3 cellular contexts compared by ENCODE assay signal in the genomic region with DNA sequence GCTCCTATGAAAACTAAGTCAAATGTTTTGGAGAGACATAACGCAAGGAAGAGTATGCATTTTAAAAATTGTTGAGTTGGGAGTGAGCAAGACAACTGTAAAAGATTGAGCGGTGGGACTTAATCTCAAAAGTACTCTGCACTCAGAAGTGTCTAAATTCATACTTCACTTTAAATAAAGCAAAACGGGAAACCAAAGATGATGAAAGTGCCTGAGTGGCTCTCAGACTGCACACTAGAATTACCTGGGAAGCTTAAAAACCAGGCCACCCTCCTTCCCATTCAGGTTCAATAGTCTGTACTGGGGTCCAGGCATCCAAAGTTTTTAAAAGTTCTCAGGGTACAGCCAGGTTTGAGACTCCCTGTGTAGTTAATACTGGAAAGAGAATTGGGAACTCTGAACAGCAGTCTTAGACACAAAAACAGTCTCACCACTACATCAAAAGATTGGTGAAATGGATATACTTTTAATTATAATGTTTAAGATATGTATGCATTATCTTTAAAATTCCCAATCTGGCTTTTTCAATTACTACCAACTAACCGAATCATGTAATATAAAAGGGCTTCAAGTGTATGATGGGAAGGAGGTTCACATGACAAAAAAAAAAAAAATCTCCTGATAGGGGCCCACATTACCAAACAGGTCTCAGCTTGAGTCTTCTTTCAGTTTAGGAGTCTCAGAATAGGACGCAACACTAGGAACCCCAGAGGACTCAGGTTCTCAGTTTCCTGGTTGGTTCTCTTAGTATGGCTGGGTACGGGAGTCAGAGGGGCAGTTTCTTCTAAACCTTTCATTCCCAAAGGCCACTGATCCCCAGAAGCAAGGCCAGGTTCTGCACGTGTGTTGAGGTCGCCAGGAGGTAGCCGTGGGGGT.
TF ChIP-seq lines count a peak whose summit lies in the region.

No MANE protein-coding gene starts in this region.

TF ChIP-seq in SK-N-SH, 30 proteins besides CTCF, POLR2A, EP300 and RAD21:
- TF ChIP-seq MEF2A (IDR thresholded peaks at IDR 0.05; ENCODE audit: borderline replicate concordance, low read depth) (no peak), ELF1 (IDR thresholded peaks at IDR 0.05) (no peak), FOXM1 (IDR thresholded peaks at IDR 0.05; ENCODE audit: low read depth) (no peak), SMC3 (IDR thresholded peaks at IDR 0.05; ENCODE audit: low read depth, low read length) (no peak), TAF1 (IDR thresholded peaks at IDR 0.05; ENCODE audit: borderline replicate concordance, low read depth, low read length) (no peak), NFIC (IDR thresholded peaks at IDR 0.05; ENCODE audit: borderline replicate concordance) (no peak), TCF12 (IDR thresholded peaks at IDR 0.05) (no peak)

TF ChIP-seq in SK-N-SH treated with all-trans-retinoic acid at 6 μM for 48 hours, 23 proteins besides CTCF, POLR2A, EP300 and RAD21:
- no peak for TF ChIP-seq ESRRG (CRISPR knock-in tag; IDR thresholded peaks at IDR 0.05)
- no peak for TF ChIP-seq SNAI2 (CRISPR knock-in tag; IDR thresholded peaks at IDR 0.05)
- no peak for TF ChIP-seq BACH2 (CRISPR knock-in tag; IDR thresholded peaks at IDR 0.05; ENCODE audit: borderline replicate concordance)
- TF ChIP-seq RARB (CRISPR knock-in tag; IDR thresholded peaks at IDR 0.05): no peak
TF ChIP-seq in SK-N-SH treated with all-trans-retinoic acid at 6 μM for 48 hours: peak in this region for 0.

TF ChIP-seq in H1, 55 proteins besides CTCF, POLR2A, EP300 and RAD21:
- no peak for TF ChIP-seq TEAD4 (IDR thresholded peaks at IDR 0.05; ENCODE audit: low read depth, low read length)
- TF ChIP-seq EZH2 (IDR thresholded peaks at IDR 0.05; ENCODE audit: low read depth, low read length, severe bottlenecking): no peak
- TF ChIP-seq NANOG (IDR thresholded peaks at IDR 0.05; ENCODE audit: insufficient read depth, low read depth, low read length, poor library complexity, severe bottlenecking): no peak
- no peak for TF ChIP-seq FOSL1 (IDR thresholded peaks at IDR 0.05; ENCODE audit: insufficient read depth, low read depth, low read length)
